ENCODE assay signal across 15 cellular contexts in the genomic region with DNA sequence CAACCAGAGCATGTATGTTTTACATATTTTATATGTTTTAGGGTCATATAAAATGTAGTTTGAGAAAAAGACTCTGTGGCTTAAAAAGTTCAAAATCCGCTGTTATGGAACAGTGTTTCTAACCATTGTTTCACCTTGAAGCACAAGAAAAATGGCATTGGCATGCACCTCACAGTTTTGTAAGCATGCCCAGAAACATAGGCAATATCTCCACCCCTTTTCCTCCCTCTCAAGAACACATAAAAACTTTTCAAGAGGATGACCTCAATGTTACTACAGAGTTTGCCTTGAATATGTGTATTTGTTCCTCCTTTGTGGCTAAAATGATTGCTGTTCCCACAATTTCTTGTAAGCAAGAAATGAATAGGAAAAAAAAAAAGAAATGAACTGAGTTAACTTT. TPM values are rescaled to one million over a fixed set of nuclear protein-coding genes. Genes with fewer than 3 reads are reported as not detected.
DNase-seq lines count a peak whose midpoint lies in the region; ATAC-seq, FAIRE-seq and TF ChIP-seq lines count a peak whose summit lies in the region.
"Had no signal": no experiment of that assay in that cellular context is flagged by ENCODE, and none has a peak within 500 bp of the region (broad histone marks: within the 10 kb centered on the region; RNA-seq: fewer than 3 reads in every experiment).

No MANE protein-coding gene starts in this region.

- peaks cover 29% of the 10 kb centered on the region for H3K4me1 ChIP-seq in osteoblast (ENCODE audit: insufficient read depth, low read length)
- H3K4me1 ChIP-seq in psoas muscle: peaks cover 18% of the 10 kb centered on the region

- DNase-seq in OCI-M1 (lab: John Stamatoyannopoulos, UW) (peak; percentile 71), epithelial cell of prostate (ENCODE audit: low read depth, low spot score) (no peak), osteoblast (ENCODE audit: insufficient read length, low spot score, missing footprints) (no peak), HTR-8/SVneo (ENCODE audit: insufficient read length, low spot score) (no peak), psoas muscle (no peak)
- DNase-seq: DMS 273 treated with DMSO at 0.1 percent for 48 hours, NCI-H1092 treated with DMSO at 0.1 percent for 48 hours, NCI-H1694 treated with DMSO at 0.1 percent for 48 hours, NCI-H2171, NCI-H510A, SIG-M5 had no signal

- H3K36me3 ChIP-seq in osteoblast (ENCODE audit: insufficient read depth, low read length): no peaks in the 10 kb centered on the region
- H3K36me3 ChIP-seq in psoas muscle (ENCODE audit: insufficient read depth in 1 of 2, low read depth in 1 of 2): no peaks in the 10 kb centered on the region
- H3K36me3 ChIP-seq: BLaER1 treated with 17β-estradiol and CSF1 and Interleukin-3, amounts not matched to agents 10 nM and 100 nM had no signal

- H2AFZ ChIP-seq in osteoblast (ENCODE audit: low read length): no peak overlapping the region

- intact Hi-C loops in psoas muscle (cut with DNase I): no loop called here

- H3K79me2 ChIP-seq in osteoblast (ENCODE audit: insufficient read depth, low read length): no peaks in the 10 kb centered on the region

- H3K27me3 ChIP-seq in osteoblast (ENCODE audit: insufficient read depth, low read length): no peaks in the 10 kb centered on the region
- H3K27me3 ChIP-seq in psoas muscle (ENCODE audit: insufficient read depth in 3 of 3, low read length in 2 of 3): no peaks in the 10 kb centered on the region
- H3K27me3 ChIP-seq: BLaER1 treated with 17β-estradiol and CSF1 and Interleukin-3, amounts not matched to agents 10 nM and 100 nM had no signal

- WGBS in psoas muscle, 3 donors: 89 to 100% (median 97%) methylated on average over 1 of the region's 1 CpG

- TF ChIP-seq CTCF in osteoblast (IDR thresholded peaks at IDR 0.05; ENCODE audit: extremely low read depth, low read depth, low read length): no peak
- no peak for TF ChIP-seq CTCF in psoas muscle (IDR thresholded peaks at IDR 0.05)

- no peaks in the 10 kb centered on the region for H4K20me1 ChIP-seq in osteoblast (ENCODE audit: insufficient read depth, low read length)
- H4K20me1 ChIP-seq: BLaER1 treated with 17β-estradiol and CSF1 and Interleukin-3, amounts not matched to agents 10 nM and 100 nM had no signal

- H3K9me3 ChIP-seq in osteoblast (ENCODE audit: low read depth, low read length) (no peaks in the 10 kb centered on the region), psoas muscle (no peaks in the 10 kb centered on the region)
- H3K9me3 ChIP-seq: BLaER1 treated with 17β-estradiol and CSF1 and Interleukin-3, amounts not matched to agents 10 nM and 100 nM had no signal

- FAIRE-seq in HTR-8/SVneo (lab: Jason Lieb, UNC): no peak
- FAIRE-seq: H54 had no signal

- peak overlapping the region; percentile 63 for H3K27ac ChIP-seq in epithelial cell of prostate
- H3K27ac ChIP-seq in osteoblast (ENCODE audit: low read depth, low read length): peak overlapping the region; percentile 63
- no peak overlapping the region for H3K27ac ChIP-seq in psoas muscle
- H3K27ac ChIP-seq: BLaER1 treated with 17β-estradiol and CSF1 and Interleukin-3, amounts not matched to agents 10 nM and 100 nM had no signal

- no peak for ATAC-seq in HG03095 (IDR thresholded peaks at IDR 0.05; ENCODE audit: unreplicated experiment)
- ATAC-seq in HG03378 (IDR thresholded peaks at IDR 0.05; ENCODE audit: unreplicated experiment): no peak
- no peak for ATAC-seq in psoas muscle

- no peak overlapping the region for H3K4me3 ChIP-seq in osteoblast (ENCODE audit: insufficient read depth, low read length)
- H3K4me3 ChIP-seq in psoas muscle: no peak overlapping the region
- H3K4me3 ChIP-seq: BLaER1 treated with 17β-estradiol and CSF1 and Interleukin-3, amounts not matched to agents 10 nM and 100 nM had no signal

- peak overlapping the region; percentile 23 for H3K4me2 ChIP-seq in osteoblast (ENCODE audit: insufficient read depth, low read length)
- H3K4me2 ChIP-seq: BLaER1 treated with 17β-estradiol and CSF1 and Interleukin-3, amounts not matched to agents 10 nM and 100 nM had no signal

RNA-seq across cellular contexts. Expression of a gene that starts 29.3 kb away (rescaled TPM):
- total RNA-seq in osteoblast: 10.9 and 13.6 TPM in 2 replicates
- 10 to 100 TPM; 21.5 to 65.7 (median 34.6) TPM for total RNA-seq in psoas muscle
- 10 to 100 TPM in 2 of 3 donors, 1 to 10 TPM in 1; 8.4 to 49.1 (median 19.4) TPM for polyA plus RNA-seq in psoas muscle

RNA-seq across cellular contexts. Expression of a gene that starts 51.4 kb away (rescaled TPM):
- total RNA-seq in osteoblast (79.0 and 81.8 TPM in 2 replicates), psoas muscle (10 to 100 TPM; 50.8 to 67.0 (median 62.0) TPM)
- 100 to 1,000 TPM in 1 of 3 donors, 10 to 100 TPM in 2; 57.9 to 148 (median 66.6) TPM for polyA plus RNA-seq in psoas muscle
